20 cellular contexts compared by ENCODE assay signal in the genomic region with DNA sequence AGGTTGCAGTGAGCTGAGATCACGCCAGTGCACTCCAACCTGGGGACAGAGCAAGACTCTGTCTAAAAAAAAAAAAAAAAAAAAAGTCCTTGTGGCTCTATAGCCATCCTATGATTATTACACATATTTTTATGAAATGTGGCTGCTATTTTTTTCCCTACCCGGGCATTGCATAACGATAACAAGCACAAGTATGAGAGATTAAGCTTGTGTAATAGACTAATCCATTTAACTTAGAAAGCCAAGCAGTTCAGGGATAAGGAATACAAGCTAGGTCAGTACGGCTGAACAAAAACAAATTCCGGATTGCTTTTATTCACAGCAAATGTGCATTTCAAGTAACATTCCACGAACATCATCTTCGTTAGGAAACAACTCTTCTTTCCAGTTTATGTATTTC.
DNase-seq lines count a peak whose midpoint lies in the region; ATAC-seq and TF ChIP-seq lines count a peak whose summit lies in the region.
"Had no signal": no experiment of that assay in that cellular context is flagged by ENCODE, and none has a peak within 500 bp of the region (broad histone marks: within the 10 kb centered on the region; RNA-seq: fewer than 3 reads in every experiment).

No MANE protein-coding gene starts in this region.

- H3K4me1 ChIP-seq in SK-N-SH (ENCODE audit: control insufficient read depth in 1 of 2, insufficient read depth in 2 of 2, low read depth in 1 of 2, low read length in 1 of 2) (peaks cover 3 to 33% of the 10 kb centered on the region in 2 experiments; a peak in 3 of 4 replicates), upper lobe of right lung (peaks cover 10% of the 10 kb centered on the region)

- POLR2A ChIA-PET in SK-N-SH (lab: Yijun Ruan, JAX) = no interaction called here

- H3K4me3 ChIP-seq in SK-N-SH (ENCODE audit: low read depth in 2 of 2, low read length in 1 of 2) = no peak overlapping the region
- H3K4me3 ChIP-seq in upper lobe of right lung = no peak overlapping the region
- H3K4me3 ChIP-seq: GM23248 had no signal

- H3K27me3 ChIP-seq in SK-N-SH (ENCODE audit: insufficient read depth) (no peaks in the 10 kb centered on the region), upper lobe of right lung (no peaks in the 10 kb centered on the region)

- peaks cover 15% of the 10 kb centered on the region for H3F3A ChIP-seq in SK-N-SH (replicated peaks; ENCODE audit: insufficient read depth)

- H3K9me3 ChIP-seq in SK-N-SH (no peaks in the 10 kb centered on the region), upper lobe of right lung (no peaks in the 10 kb centered on the region)

- H4K20me1 ChIP-seq in SK-N-SH (ENCODE audit: insufficient read depth) = no peaks in the 10 kb centered on the region

- no peaks in the 10 kb centered on the region for H3K36me3 ChIP-seq in SK-N-SH (replicated peaks in 1 of 2; ENCODE audit: control insufficient read depth in 1 of 2, insufficient read depth in 2 of 2, low read length in 1 of 2)
- H3K36me3 ChIP-seq in upper lobe of right lung = no peaks in the 10 kb centered on the region

- no peak for TF ChIP-seq CTCF in SK-N-SH (IDR thresholded peaks at IDR 0.05)
- no peak for TF ChIP-seq CTCF in upper lobe of right lung (IDR thresholded peaks at IDR 0.05)

- H3K9ac ChIP-seq in SK-N-SH = no peak overlapping the region
- H3K9ac ChIP-seq: GM23248 had no signal

- no peaks in the 10 kb centered on the region for H3K9me2 ChIP-seq in SK-N-SH

- no peak for TF ChIP-seq EP300 in SK-N-SH (IDR thresholded peaks at IDR 0.05; ENCODE audit: borderline replicate concordance in 1 of 2, low read depth in 1 of 2, low read length in 1 of 2)

- intact Hi-C loops in upper lobe of right lung (cut with DNase I) = no loop called here

- CTCF ChIA-PET in SK-N-SH (lab: Yijun Ruan, JAX) = no interaction called here

- H3K4me2 ChIP-seq in SK-N-SH = no peak overlapping the region

- H3K79me2 ChIP-seq in SK-N-SH (ENCODE audit: insufficient read depth) = no peaks in the 10 kb centered on the region

- H3K27ac ChIP-seq in SK-N-SH (ENCODE audit: low read depth in 2 of 2, low read length in 1 of 2) (no peak overlapping the region), upper lobe of right lung (peak overlapping the region; percentile 11)
- H3K27ac ChIP-seq: GM23248, RWPE1 had no signal

- ATAC-seq in SK-N-SH treated with all-trans-retinoic acid at 6 μM for 48 hours (no peak), upper lobe of right lung (no peak), GM18861 (IDR thresholded peaks at IDR 0.05; ENCODE audit: unreplicated experiment) (no peak), HG03520 (IDR thresholded peaks at IDR 0.05; ENCODE audit: unreplicated experiment) (no peak)
- ATAC-seq: T-helper 17 cell had no signal

- DNase-seq in SK-N-SH (no peak), cerebellar cortex (ENCODE audit: low spot score) (peak; percentile 26), iris pigment epithelial cell (ENCODE audit: low read depth) (peak; percentile 86), upper lobe of right lung (no peak), iPS-NIHi7 (ENCODE audit: extremely low spot score) (no peak)
- DNase-seq: activated CD4-positive, alpha-beta T cell treated with anti-CD3 and anti-CD28 coated beads for 48 hours; DMS53; GDM1; glutamatergic neuron; GM23248; kidney glomerular epithelial cell; NCI-H187; NCI-H526 treated with DMSO at 0.1 percent for 48 hours; small intestine; stimulated activated CD4-positive, alpha-beta T cell treated with anti-CD3 and anti-CD28 coated beads, Interleukin-2, amount 100 ng/mL, for 24 hours; T-helper 17 cell had no signal

- TF ChIP-seq RAD21 in SK-N-SH (IDR thresholded peaks at IDR 0.05; ENCODE audit: low read length) = no peak

- no peak overlapping the region for H2AFZ ChIP-seq in SK-N-SH (ENCODE audit: low read depth)
- H2AFZ ChIP-seq: GM23248 had no signal

- 92% methylated on average over 7 of the region's 7 CpGs for WGBS in SK-N-SH (ENCODE audit: low lambda C conversion rate)

TF ChIP-seq in SK-N-SH treated with all-trans-retinoic acid at 6 μM for 48 hours, 23 proteins besides CTCF, POLR2A, EP300 and RAD21:
- no peak for TF ChIP-seq ZFP30 (CRISPR knock-in tag; IDR thresholded peaks at IDR 0.05)
- TF ChIP-seq ISL1 (CRISPR knock-in tag; IDR thresholded peaks at IDR 0.05) = peak; percentile 42

TF ChIP-seq in SK-N-SH, 30 proteins besides CTCF, POLR2A, EP300 and RAD21:
- TF ChIP-seq NFIC (IDR thresholded peaks at IDR 0.05; ENCODE audit: borderline replicate concordance) = no peak
- TF ChIP-seq USF2 (IDR thresholded peaks at IDR 0.05; ENCODE audit: borderline replicate concordance, low read depth, low read length) = no peak
- no peak for TF ChIP-seq RFX5 (IDR thresholded peaks at IDR 0.05; ENCODE audit: low read length)
- TF ChIP-seq TCF12 (IDR thresholded peaks at IDR 0.05) = no peak
- no peak for TF ChIP-seq CHD2 (IDR thresholded peaks at IDR 0.05; ENCODE audit: low read length, partially characterized antibody)
- TF ChIP-seq, protein P1, sequence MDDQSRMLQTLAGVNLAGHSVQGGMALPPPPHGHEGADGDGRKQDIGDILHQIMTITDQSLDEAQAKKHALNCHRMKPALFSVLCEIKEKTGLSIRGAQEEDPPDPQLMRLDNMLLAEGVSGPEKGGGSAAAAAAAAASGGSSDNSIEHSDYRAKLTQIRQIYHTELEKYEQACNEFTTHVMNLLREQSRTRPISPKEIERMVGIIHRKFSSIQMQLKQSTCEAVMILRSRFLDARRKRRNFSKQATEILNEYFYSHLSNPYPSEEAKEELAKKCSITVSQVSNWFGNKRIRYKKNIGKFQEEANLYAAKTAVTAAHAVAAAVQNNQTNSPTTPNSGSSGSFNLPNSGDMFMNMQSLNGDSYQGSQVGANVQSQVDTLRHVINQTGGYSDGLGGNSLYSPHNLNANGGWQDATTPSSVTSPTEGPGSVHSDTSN (IDR thresholded peaks at IDR 0.05) = no peak
- TF ChIP-seq POLR2AphosphoS5 (IDR thresholded peaks at IDR 0.05; ENCODE audit: low read depth, low read length) = no peak
- TF ChIP-seq, protein P2, sequence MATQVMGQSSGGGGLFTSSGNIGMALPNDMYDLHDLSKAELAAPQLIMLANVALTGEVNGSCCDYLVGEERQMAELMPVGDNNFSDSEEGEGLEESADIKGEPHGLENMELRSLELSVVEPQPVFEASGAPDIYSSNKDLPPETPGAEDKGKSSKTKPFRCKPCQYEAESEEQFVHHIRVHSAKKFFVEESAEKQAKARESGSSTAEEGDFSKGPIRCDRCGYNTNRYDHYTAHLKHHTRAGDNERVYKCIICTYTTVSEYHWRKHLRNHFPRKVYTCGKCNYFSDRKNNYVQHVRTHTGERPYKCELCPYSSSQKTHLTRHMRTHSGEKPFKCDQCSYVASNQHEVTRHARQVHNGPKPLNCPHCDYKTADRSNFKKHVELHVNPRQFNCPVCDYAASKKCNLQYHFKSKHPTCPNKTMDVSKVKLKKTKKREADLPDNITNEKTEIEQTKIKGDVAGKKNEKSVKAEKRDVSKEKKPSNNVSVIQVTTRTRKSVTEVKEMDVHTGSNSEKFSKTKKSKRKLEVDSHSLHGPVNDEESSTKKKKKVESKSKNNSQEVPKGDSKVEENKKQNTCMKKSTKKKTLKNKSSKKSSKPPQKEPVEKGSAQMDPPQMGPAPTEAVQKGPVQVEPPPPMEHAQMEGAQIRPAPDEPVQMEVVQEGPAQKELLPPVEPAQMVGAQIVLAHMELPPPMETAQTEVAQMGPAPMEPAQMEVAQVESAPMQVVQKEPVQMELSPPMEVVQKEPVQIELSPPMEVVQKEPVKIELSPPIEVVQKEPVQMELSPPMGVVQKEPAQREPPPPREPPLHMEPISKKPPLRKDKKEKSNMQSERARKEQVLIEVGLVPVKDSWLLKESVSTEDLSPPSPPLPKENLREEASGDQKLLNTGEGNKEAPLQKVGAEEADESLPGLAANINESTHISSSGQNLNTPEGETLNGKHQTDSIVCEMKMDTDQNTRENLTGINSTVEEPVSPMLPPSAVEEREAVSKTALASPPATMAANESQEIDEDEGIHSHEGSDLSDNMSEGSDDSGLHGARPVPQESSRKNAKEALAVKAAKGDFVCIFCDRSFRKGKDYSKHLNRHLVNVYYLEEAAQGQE (IDR thresholded peaks at IDR 0.05; ENCODE audit: low read depth, low read length) = no peak
- TF ChIP-seq RCOR1 (IDR thresholded peaks at IDR 0.05; ENCODE audit: low read length) = no peak
- TF ChIP-seq YY1 (IDR thresholded peaks at IDR 0.05; ENCODE audit: low read depth) = no peak

Comparison
In these comparisons a context has a peak if more than half of its experiments do, and no peak if none do; other contexts are left out.
1. DNase-seq: peak in cerebellar cortex (single experiment) and iris pigment epithelial cell (single experiment); none in SK-N-SH (single experiment), upper lobe of right lung (single experiment) and iPS-NIHi7 (single experiment).